ENCODE assay signal across 17 cellular contexts in the genomic region with DNA sequence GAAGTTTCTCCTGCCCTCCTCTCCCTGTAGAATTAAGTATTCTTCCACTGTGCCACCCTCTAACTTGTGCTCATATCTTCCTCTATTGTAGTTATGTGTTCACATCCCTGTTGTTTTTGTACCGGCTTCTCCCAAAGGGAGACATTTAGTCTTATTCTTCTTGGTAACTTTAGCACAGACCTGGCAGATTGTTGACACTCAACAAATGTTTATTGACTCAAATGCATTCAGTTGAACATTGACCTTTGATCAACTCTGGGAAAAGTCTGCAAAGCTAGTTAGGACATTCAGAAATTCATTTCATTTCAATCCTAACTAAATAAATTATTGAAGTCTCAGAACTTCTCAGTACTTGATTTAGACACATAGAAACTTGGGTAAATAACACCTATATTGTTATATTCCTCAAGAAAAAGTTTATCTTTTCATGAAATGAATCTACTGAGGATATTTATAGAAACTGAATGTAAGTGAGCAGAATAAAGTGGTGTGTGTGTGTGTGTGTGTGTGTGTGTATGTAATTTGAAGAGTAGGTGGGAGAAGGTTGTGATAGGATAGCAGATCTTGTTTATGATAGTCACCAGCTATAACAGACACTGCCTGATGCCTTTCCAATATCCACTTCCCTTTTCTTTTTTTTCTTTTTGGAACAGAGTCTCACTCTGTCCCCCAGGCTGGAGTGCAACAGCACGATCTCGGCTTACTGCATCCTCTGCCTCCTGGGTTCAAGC.
A peak's percentile ranks its signal among the peaks of the same experiment; 100 is the strongest.
DNase-seq lines count a peak whose midpoint lies in the region; ATAC-seq and TF ChIP-seq lines count a peak whose summit lies in the region.
"Had no signal": no experiment of that assay in that cellular context is flagged by ENCODE, and none has a peak within 500 bp of the region (broad histone marks: within the 10 kb centered on the region; RNA-seq: fewer than 3 reads in every experiment).

No MANE protein-coding gene starts in this region.

- no peaks in the 10 kb centered on the region for H3K36me3 Mint-ChIP-seq in T-helper 1 cell treated with Interleukin-12 subunit alpha and Interleukin-12 subunit beta and Interleukin-4 antibody, amounts not matched to agents 30 μg/mL and 1 μg/mL, for 36 hours (ENCODE audit: low read depth)
- H3K36me3 Mint-ChIP-seq: CD4-positive, alpha-beta memory T cell had no signal

- POLR2A ChIA-PET in PC-9 (lab: Charles Lee; ENCODE audit: unreplicated experiment): no interaction called here

- no peaks in the 10 kb centered on the region for H3K4me1 Mint-ChIP-seq in T-helper 1 cell treated with Interleukin-12 subunit alpha and Interleukin-12 subunit beta and Interleukin-4 antibody, amounts not matched to agents 30 μg/mL and 1 μg/mL, for 36 hours (ENCODE audit: low read depth)
- H3K4me1 Mint-ChIP-seq: CD4-positive, alpha-beta memory T cell; GM23338 had no signal

- H3K4me3 Mint-ChIP-seq in T-helper 1 cell treated with Interleukin-12 subunit alpha and Interleukin-12 subunit beta and Interleukin-4 antibody, amounts not matched to agents 30 μg/mL and 1 μg/mL, for 36 hours: no peak overlapping the region
- H3K4me3 Mint-ChIP-seq: CD4-positive, alpha-beta memory T cell; GM23338; H9 had no signal

- H3K9me3 Mint-ChIP-seq in T-helper 1 cell treated with Interleukin-12 subunit alpha and Interleukin-12 subunit beta and Interleukin-4 antibody, amounts not matched to agents 30 μg/mL and 1 μg/mL, for 36 hours: peaks cover 22% of the 10 kb centered on the region
- H3K9me3 Mint-ChIP-seq: GM23338 had no signal

- CTCF ChIA-PET in PC-9 (lab: Charles Lee): no interaction called here

- H2AFZ ChIP-seq in PC-9: no peak overlapping the region
- H2AFZ ChIP-seq: GM23338 had no signal

- peak; percentile 11 to 33 for TF ChIP-seq RAD21 in liver (IDR thresholded peaks at IDR 0.05)

- no peaks in the 10 kb centered on the region for H3K9me2 ChIP-seq in PC-9 (ENCODE audit: insufficient read depth)

- TF ChIP-seq CTCF in liver (IDR thresholded peaks at IDR 0.05; ENCODE audit: low read depth, low read length, missing input control): no peak
- TF ChIP-seq CTCF in PC-9 (conservative IDR thresholded peaks at IDR 0.05): no peak

- H3K4me3 ChIP-seq in liver (ENCODE audit: low read depth in 1 of 3, low read length in 3 of 3) (peak overlapping the region in 1 of 3 donors; percentile 32), PC-9 (no peak overlapping the region)
- H3K4me3 ChIP-seq: GM12878, GM23338 had no signal

- H3K27me3 ChIP-seq in liver (ENCODE audit: control insufficient read depth in 4 of 4, insufficient read depth in 4 of 4, low read length in 3 of 4) (no peaks in the 10 kb centered on the region), PC-9 (ENCODE audit: insufficient read depth, low read depth) (no peaks in the 10 kb centered on the region)

- H3K36me3 ChIP-seq in liver (ENCODE audit: control insufficient read depth in 4 of 4, insufficient read depth in 3 of 4, low read depth in 1 of 4, low read length in 3 of 4) (no peaks in the 10 kb centered on the region), PC-9 (ENCODE audit: low read depth) (no peaks in the 10 kb centered on the region)

- peaks cover 0 to 3% (median 0%) of the 10 kb centered on the region in 4 donors for H3K4me1 ChIP-seq in liver (ENCODE audit: control insufficient read depth in 4 of 4, insufficient read depth in 4 of 4, low read length in 3 of 4)
- H3K4me1 ChIP-seq in PC-9 (replicated peaks; ENCODE audit: insufficient read depth): no peaks in the 10 kb centered on the region

- peak overlapping the region; percentile 28 to 35 for H3K27ac ChIP-seq in liver (ENCODE audit: low read depth in 1 of 2, low read length in 2 of 2)
- no peak overlapping the region for H3K27ac ChIP-seq in PC-9

- no peaks in the 10 kb centered on the region for H4K20me1 ChIP-seq in PC-9 (ENCODE audit: insufficient read depth)

- H3K9ac ChIP-seq in liver (ENCODE audit: low read depth in 1 of 2, low read length in 2 of 2): peak overlapping the region in 1 of 2 donors; percentile 0

- H3F3A ChIP-seq in PC-9 (ENCODE audit: insufficient read depth, low read depth): no peaks in the 10 kb centered on the region

- ATAC-seq in GM21529 (IDR thresholded peaks at IDR 0.05; ENCODE audit: unreplicated experiment): no peak
- ATAC-seq: GM12878, GM23338, HCT116 had no signal

- H3K4me2 ChIP-seq in PC-9: no peak overlapping the region
- H3K4me2 ChIP-seq: GM23338 had no signal

- H3K27ac Mint-ChIP-seq in T-helper 1 cell treated with Interleukin-12 subunit alpha and Interleukin-12 subunit beta and Interleukin-4 antibody, amounts not matched to agents 30 μg/mL and 1 μg/mL, for 36 hours: peak overlapping the region; percentile 39
- H3K27ac Mint-ChIP-seq: CD4-positive, alpha-beta memory T cell; GM23338; H9 had no signal

- H3K79me2 ChIP-seq in PC-9 (ENCODE audit: low read depth): no peaks in the 10 kb centered on the region

- 54% methylated on average over 3 of the region's 3 CpGs for WGBS in liver

- DNase-seq in T-helper 1 cell (no peak), OCI-M1 (lab: John Stamatoyannopoulos, UW) (peak; percentile 11), PC-9 (no peak)
- DNase-seq: C1 segment of cervical spinal cord; Calu3; CD4-positive, alpha-beta memory T cell; COR-L47; DMS79; EL; GDM1; H9 had no signal

- H3K9me3 ChIP-seq in liver (ENCODE audit: control insufficient read depth in 4 of 4, low read length in 3 of 4) (no peaks in the 10 kb centered on the region), PC-9 (ENCODE audit: insufficient read depth, low read depth) (no peaks in the 10 kb centered on the region)

- intact Hi-C loops in PC-9 (cut with micrococcal nuclease; ENCODE audit: unreplicated experiment): no loop called here

- H3K27me3 Mint-ChIP-seq in T-helper 1 cell treated with Interleukin-12 subunit alpha and Interleukin-12 subunit beta and Interleukin-4 antibody, amounts not matched to agents 30 μg/mL and 1 μg/mL, for 36 hours (ENCODE audit: low read depth): no peaks in the 10 kb centered on the region
- H3K27me3 Mint-ChIP-seq: CD4-positive, alpha-beta memory T cell had no signal

- BruUV-seq in PC-9 (replicated peaks; lab: Mats Ljungman, UMichigan): no TSS peak

TF ChIP-seq in liver, 16 proteins besides CTCF, POLR2A, EP300 and RAD21:
- TF ChIP-seq REST (IDR thresholded peaks at IDR 0.05) (peak; percentile 22), FOXA2 (IDR thresholded peaks at IDR 0.05) (peak; percentile 86), FOXA1 (IDR thresholded peaks at IDR 0.05) (peak; percentile 82), NR2F2 (IDR thresholded peaks at IDR 0.05) (no peak), TAF1 (conservative IDR thresholded peaks at IDR 0.05) (peak; percentile 13), ATF3 (IDR thresholded peaks at IDR 0.05) (no peak), HNF4G (IDR thresholded peaks at IDR 0.05) (peak; percentile 85), SP1 (IDR thresholded peaks at IDR 0.05) (peak; percentile 100), HNF4A (conservative IDR thresholded peaks at IDR 0.05) (peak; percentile 96 to 97), JUND (IDR thresholded peaks at IDR 0.05) (peak; percentile 30 to 54), MAX (IDR thresholded peaks at IDR 0.05) (peak; percentile 22), EGR1 (IDR thresholded peaks at IDR 0.05; ENCODE audit: low read depth in 2 of 2) (no peak), YY1 (IDR thresholded peaks at IDR 0.05) (peak; percentile 66), RXRA (IDR thresholded peaks at IDR 0.05) (peak; percentile 39 to 55)
